Comparison of ENCODE assay signal across 8 cellular contexts in the genomic region with DNA sequence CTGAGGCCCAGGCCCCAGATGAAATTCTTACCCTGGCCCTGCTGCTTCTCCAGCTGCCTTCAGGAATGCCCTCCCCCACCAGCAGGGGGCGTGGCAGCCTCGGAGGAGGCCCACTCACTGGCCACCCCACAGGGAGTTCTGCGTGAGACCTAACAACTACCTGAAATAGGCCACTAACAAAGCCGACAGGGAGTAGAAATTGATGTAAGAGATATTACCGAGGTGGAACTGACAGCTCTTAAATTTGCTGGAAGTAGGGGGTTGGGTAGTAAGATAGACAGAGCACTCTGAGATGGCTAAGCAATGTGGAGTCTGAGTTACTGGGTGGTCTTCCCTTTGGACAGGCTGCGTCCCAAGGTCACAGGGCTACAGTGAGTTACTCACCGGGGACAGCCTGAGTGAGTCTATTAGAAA.
DNase-seq lines count a peak whose midpoint lies in the region; ATAC-seq and TF ChIP-seq lines count a peak whose summit lies in the region.

No MANE protein-coding gene starts in this region.

- peak; percentile 83 for TF ChIP-seq CTCF in CD14-positive monocyte (IDR thresholded peaks at IDR 0.05)

- DNase-seq in CD14-positive monocyte (ENCODE audit: low spot score) (no peak), NCI-H748 (lab: John Stamatoyannopoulos, UW; ENCODE audit: unreplicated experiment) (peak; percentile 49), kidney tubule cell (ENCODE audit: low spot score) (peak; percentile 43), cortex of kidney (lab: John Stamatoyannopoulos, UW) (no peak), GOT3 (lab: John Stamatoyannopoulos, UW) (no peak)
- DNase-seq in activated T-cell treated with anti-CD3 and anti-CD28 coated beads, Interleukin-2, amount 50 U/mL, for 24 hours: peak; percentile 41

- H3K36me3 Mint-ChIP-seq in CD14-positive monocyte: no peaks in the 10 kb centered on the region
- H3K36me3 Mint-ChIP-seq in activated T-cell treated with anti-CD3 and anti-CD28 coated beads, Interleukin-2, amount 50 U/mL, for 24 hours (ENCODE audit: low read depth): no peaks in the 10 kb centered on the region

- no peak overlapping the region for H3K27ac Mint-ChIP-seq in CD14-positive monocyte
- H3K27ac Mint-ChIP-seq in activated T-cell treated with anti-CD3 and anti-CD28 coated beads, Interleukin-2, amount 50 U/mL, for 24 hours: no peak overlapping the region

- no peak overlapping the region for H3K4me3 Mint-ChIP-seq in CD14-positive monocyte
- no peak overlapping the region for H3K4me3 Mint-ChIP-seq in activated T-cell treated with anti-CD3 and anti-CD28 coated beads, Interleukin-2, amount 50 U/mL, for 24 hours

- intact Hi-C loops in CD14-positive monocyte (cut with micrococcal nuclease): loop anchor here in 1 of 2 donors (10.0 kb wide), 1 partner anchor 569 kb away; no protein-coding TSS in a partner anchor

- no peaks in the 10 kb centered on the region for H3K4me1 Mint-ChIP-seq in CD14-positive monocyte
- H3K4me1 Mint-ChIP-seq in activated T-cell treated with anti-CD3 and anti-CD28 coated beads, Interleukin-2, amount 50 U/mL, for 24 hours (ENCODE audit: low read depth): no peaks in the 10 kb centered on the region

- no peaks in the 10 kb centered on the region for H3K9me3 Mint-ChIP-seq in CD14-positive monocyte
- no peaks in the 10 kb centered on the region for H3K9me3 Mint-ChIP-seq in activated T-cell treated with anti-CD3 and anti-CD28 coated beads, Interleukin-2, amount 50 U/mL, for 24 hours

- H3K27me3 Mint-ChIP-seq in CD14-positive monocyte (ENCODE audit: low read depth in 3 of 3): peaks cover 2 to 4% (median 3%) of the 10 kb centered on the region in 3 donors
- no peaks in the 10 kb centered on the region for H3K27me3 Mint-ChIP-seq in activated T-cell treated with anti-CD3 and anti-CD28 coated beads, Interleukin-2, amount 50 U/mL, for 24 hours

- ATAC-seq in GM18511 (IDR thresholded peaks at IDR 0.05; ENCODE audit: unreplicated experiment) (peak; percentile 92), HG02852 (IDR thresholded peaks at IDR 0.05; ENCODE audit: unreplicated experiment) (peak; percentile 93)

Comparison
In these comparisons a context has a peak if more than half of its experiments do, and no peak if none do; other contexts are left out.
1. DNase-seq: peak in NCI-H748 (single experiment), activated T-cell treated with anti-CD3 and anti-CD28 coated beads, Interleukin-2, amount 50 U/mL, for 24 hours (single experiment) and kidney tubule cell (single experiment); none in CD14-positive monocyte (single experiment), cortex of kidney (single experiment) and GOT3 (single experiment).